Comparison of ENCODE assay signal across 10 cellular contexts in the genomic region with DNA sequence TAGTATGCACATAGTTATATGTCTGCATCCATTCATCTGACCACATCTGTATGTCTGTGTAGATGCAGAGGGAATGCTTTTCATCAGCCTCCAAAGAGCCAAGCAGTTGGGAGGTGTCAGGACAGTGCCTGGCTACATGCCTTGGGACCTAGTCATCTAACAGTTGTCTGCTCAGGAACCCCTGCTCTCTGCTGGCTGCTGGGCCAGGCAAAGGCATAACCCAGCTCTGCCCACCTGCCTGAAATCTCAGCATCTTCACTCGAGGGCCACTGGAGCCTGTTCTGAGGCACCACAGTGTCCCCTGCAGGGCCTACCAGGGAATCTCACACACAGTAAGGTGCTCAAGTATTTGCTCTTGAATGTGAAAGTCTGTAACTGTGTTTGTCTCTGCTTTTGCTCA. TPM values are rescaled to one million over a fixed set of nuclear protein-coding genes. Genes with fewer than 3 reads are reported as not detected.
DNase-seq lines count a peak whose midpoint lies in the region; ATAC-seq, FAIRE-seq and TF ChIP-seq lines count a peak whose summit lies in the region.
"Had no signal": no experiment of that assay in that cellular context is flagged by ENCODE, and none has a peak within 500 bp of the region (broad histone marks: within the 10 kb centered on the region; RNA-seq: fewer than 3 reads in every experiment).

No MANE protein-coding gene starts in this region.

- 0% methylated on average over 1 of the region's 1 CpG for WGBS in GM12878 (ENCODE audit: insufficient coverage, insufficient replicate concordance, low lambda C conversion rate, missing lambda C conversion rate)

- RAD21 ChIA-PET in GM12878 (lab: Charles Lee; ENCODE audit: unreplicated experiment) = no interaction called here

- POLR2A ChIA-PET in GM12878 (lab: Charles Lee) = no interaction called here

- no peak overlapping the region for H3K4me3 ChIP-seq in KMS-11 (IDR thresholded peaks at IDR 0.05; ENCODE audit: insufficient read depth, low read depth, low read length)
- H3K4me3 ChIP-seq in GM12878 = no peak overlapping the region

- intact Hi-C loops in GM12878 (cut with micrococcal nuclease; ENCODE audit: unreplicated experiment) = loop anchor here (10.0 kb wide), 1 partner anchor 442 kb away; a partner anchor contains a TSS

- no peak for TF ChIP-seq POLR2A in GM12878 (IDR thresholded peaks at IDR 0.05; ENCODE audit: low read depth, low read length)

- SMC1A ChIA-PET in GM12878 (lab: Charles Lee; ENCODE audit: uncharacterized antibody, unreplicated experiment) = interaction anchor here (1.3 kb wide), 1 partner anchor 486 kb away, joined by 5 read pairs; no protein-coding TSS in a partner anchor

- CTCF ChIA-PET in GM12878 (lab: Yijun Ruan, JAX) = interaction anchor here (1.0 to 1.5 kb wide), 3 partner anchors 445 to 487 kb away, joined by 3 read pairs; no protein-coding TSS in a partner anchor

- no peaks in the 10 kb centered on the region for H3K79me2 ChIP-seq in KMS-11 (ENCODE audit: insufficient read depth, low read depth)
- no peaks in the 10 kb centered on the region for H3K79me2 ChIP-seq in GM12878 (ENCODE audit: control insufficient read depth, insufficient read depth, low read length)

- BruUV-seq in GM12878 (replicated peaks; lab: Mats Ljungman, UMichigan) = no TSS peak

- H3K9ac ChIP-seq in KMS-11 = no peak overlapping the region
- H3K9ac ChIP-seq in GM12878 (ENCODE audit: control insufficient read depth, insufficient read depth, low read length) = no peak overlapping the region

- DNase-seq in DMS 273 (lab: John Stamatoyannopoulos, UW; ENCODE audit: unreplicated experiment) (peak; percentile 68), DMS 273 treated with DMSO at 0.1 percent for 48 hours (lab: John Stamatoyannopoulos, UW) (no peak), GM12878 (ENCODE audit: low read depth, low spot score) (no peak), myocyte (ENCODE audit: low read depth) (peak; percentile 63), HUDEP-2 (lab: John Stamatoyannopoulos, UW; ENCODE audit: unreplicated experiment in 76 of 76) (no peak), NCI-H2227 treated with DMSO at 0.1 percent for 48 hours (lab: John Stamatoyannopoulos, UW) (no peak), Ammon's horn (ENCODE audit: low spot score) (no peak)

- TF ChIP-seq EP300 in GM12878 (IDR thresholded peaks at IDR 0.05; ENCODE audit: borderline replicate concordance in 1 of 2, control insufficient read depth in 1 of 2, low read depth in 2 of 2, low read length in 2 of 2) = no peak

- TF ChIP-seq CTCF in KMS-11 (conservative IDR thresholded peaks at IDR 0.05; ENCODE audit: low read depth, low read length) (peak; percentile 80), GM12878 (IDR thresholded peaks at IDR 0.05 in 2 of 3, conservative IDR thresholded peaks at IDR 0.05 in 1 of 3; ENCODE audit: control insufficient read depth in 2 of 3, extremely low read depth in 1 of 3, insufficient read depth in 1 of 3, low read depth in 3 of 3, low read length in 3 of 3) (peak; percentile 44 to 55 (median 52))

- H3K27me3 ChIP-seq in KMS-11 (ENCODE audit: insufficient read depth, low read depth) (no peaks in the 10 kb centered on the region), GM12878 (replicated peaks in 1 of 2; ENCODE audit: control insufficient read depth in 2 of 2, insufficient read depth in 2 of 2, low read length in 1 of 2) (peaks cover 6 to 11% of the 10 kb centered on the region in 2 experiments)

- no peak overlapping the region for H2AFZ ChIP-seq in KMS-11 (ENCODE audit: low read depth)
- H2AFZ ChIP-seq in GM12878 (ENCODE audit: control insufficient read depth, low read depth, low read length) = no peak overlapping the region

- ATAC-seq in GM12878 = peak; percentile 77

- no peak for FAIRE-seq in GM12878 (lab: Jason Lieb, UNC)
- FAIRE-seq: A204.1 had no signal

- H3K36me3 ChIP-seq in KMS-11 (ENCODE audit: insufficient read depth) (no peaks in the 10 kb centered on the region), GM12878 (ENCODE audit: control insufficient read depth in 2 of 2, insufficient read depth in 2 of 2, low read length in 1 of 2) (no peaks in the 10 kb centered on the region)

- peak; percentile 38; the same call in 1 of the 2 replicates for TF ChIP-seq RAD21 in GM12878 (IDR thresholded peaks at IDR 0.05; ENCODE audit: insufficient read depth, low read depth, low read length)

- in situ Hi-C loops in GM12878 (cut with MboI) = no loop called here

- H3K4me1 ChIP-seq in KMS-11 (ENCODE audit: low read depth, poor library complexity, severe bottlenecking) (peaks cover 8% of the 10 kb centered on the region), GM12878 (ENCODE audit: control insufficient read depth, insufficient read depth, low read length) (no peaks in the 10 kb centered on the region)

- H3K27ac ChIP-seq in KMS-11 (no peak overlapping the region), GM12878 (ENCODE audit: control insufficient read depth, insufficient read depth) (no peak overlapping the region)

- no peaks in the 10 kb centered on the region for H4K20me1 ChIP-seq in KMS-11 (ENCODE audit: insufficient read depth)
- no peaks in the 10 kb centered on the region; the same call in 1 of the 2 replicates for H4K20me1 ChIP-seq in GM12878 (ENCODE audit: control insufficient read depth, insufficient read depth)

- H3K4me2 ChIP-seq in KMS-11 = no peak overlapping the region
- no peak overlapping the region for H3K4me2 ChIP-seq in GM12878 (ENCODE audit: control insufficient read depth, insufficient read depth)

- no peaks in the 10 kb centered on the region for H3K9me3 ChIP-seq in GM12878 (replicated peaks; ENCODE audit: control insufficient read depth, insufficient read depth, low read length)

RNA-seq across cellular contexts. Expression of a gene that starts 3.7 kb away (rescaled TPM):
- total RNA-seq in GM12878 (2013; cell fraction: nucleolus; rRNA removed) = 0.44 TPM in 1 of 2 replicates, not detected in the other
- not detected in 2 replicates for total RNA-seq in GM12878 (2014; rRNA removed)
- not detected in 2 replicates for total RNA-seq in GM12878 (2014; rRNA removed; fragmentation: Illumina TruSeq; extraction: Trizol)
- not detected in 2 replicates for total RNA-seq in GM12878 (2021)
- not detected for polyA plus RNA-seq in GM12878 (2011; ENCODE audit: low read depth)
- not detected in 2 replicates for polyA plus RNA-seq in GM12878 (2011; rRNA removed)
- polyA plus RNA-seq in GM12878 (2011; cell fraction: cytosol; rRNA removed) = not detected in 2 replicates
- 0.09 TPM in 1 of 2 replicates, not detected in the other for polyA plus RNA-seq in GM12878 (2011; cell fraction: nucleus; rRNA removed)
- not detected in 2 replicates for polyA plus RNA-seq in GM12878 (2012)
- not detected in 2 replicates for polyA plus RNA-seq in GM12878 (2014; fragmentation: Illumina TruSeq; extraction: Trizol)
- polyA plus RNA-seq in GM12878 (2014; fragmentation: Nextera tagmentation; extraction: Ambion mirVana) = not detected
- polyA plus RNA-seq in GM12878 (2014; rRNA removed) = not detected in 2 replicates
- not detected for polyA plus RNA-seq in GM12878 (2016; fragmentation: Nextera tagmentation; extraction: Ambion mirVana)
- not detected in 2 replicates for polyA minus RNA-seq in GM12878 (2011; rRNA and poly(A)+ RNA removed)
- polyA minus RNA-seq in GM12878 (2011; cell fraction: cytosol; rRNA and poly(A)+ RNA removed) = not detected in 2 replicates
- polyA minus RNA-seq in GM12878 (2011; cell fraction: nucleus; rRNA and poly(A)+ RNA removed) = not detected in 2 replicates
- total RNA-seq in myocyte = not detected in 2 replicates
- polyA plus RNA-seq in myocyte (2012) = 0.34 TPM
- polyA plus RNA-seq: IgD-negative memory B cell had no signal

RNA-seq across cellular contexts. Expression of a gene that starts 8.8 kb away (rescaled TPM):
- total RNA-seq in GM12878 (2013; cell fraction: nucleolus; rRNA removed) = 15.1 and 18.7 TPM in 2 replicates
- total RNA-seq in GM12878 (2014; rRNA removed) = 31.9 and 37.9 TPM in 2 replicates
- 25.2 and 26.3 TPM in 2 replicates for total RNA-seq in GM12878 (2014; rRNA removed; fragmentation: Illumina TruSeq; extraction: Trizol)
- 37.7 and 40.7 TPM in 2 replicates for total RNA-seq in GM12878 (2021)
- polyA plus RNA-seq in GM12878 (2011; ENCODE audit: low read depth) = 10.9 TPM
- polyA plus RNA-seq in GM12878 (2011; rRNA removed) = 26.9 and 47.1 TPM in 2 replicates
- 47.8 and 73.5 TPM in 2 replicates for polyA plus RNA-seq in GM12878 (2011; cell fraction: cytosol; rRNA removed)
- polyA plus RNA-seq in GM12878 (2011; cell fraction: nucleus; rRNA removed) = 28.5 and 36.6 TPM in 2 replicates
- 19.6 and 22.2 TPM in 2 replicates for polyA plus RNA-seq in GM12878 (2012)
- 19.6 and 27.7 TPM in 2 replicates for polyA plus RNA-seq in GM12878 (2014; fragmentation: Illumina TruSeq; extraction: Trizol)
- 10 to 100 TPM; 12.8 to 18.3 TPM for polyA plus RNA-seq in GM12878 (2014; fragmentation: Nextera tagmentation; extraction: Ambion mirVana)
- polyA plus RNA-seq in GM12878 (2014; rRNA removed) = 47.6 and 54.2 TPM in 2 replicates
- 10 to 100 TPM; 78.3 to 85.4 TPM for polyA plus RNA-seq in GM12878 (2016; fragmentation: Nextera tagmentation; extraction: Ambion mirVana)
- polyA minus RNA-seq in GM12878 (2011; rRNA and poly(A)+ RNA removed) = 18.3 and 34.0 TPM in 2 replicates
- 11.1 and 16.9 TPM in 2 replicates for polyA minus RNA-seq in GM12878 (2011; cell fraction: cytosol; rRNA and poly(A)+ RNA removed)
- 6.4 and 15.8 TPM in 2 replicates for polyA minus RNA-seq in GM12878 (2011; cell fraction: nucleus; rRNA and poly(A)+ RNA removed)
- 30.9 and 35.9 TPM in 2 replicates for total RNA-seq in myocyte
- polyA plus RNA-seq in myocyte (2012) = 62.9 TPM

RNA-seq across cellular contexts. Expression of a gene that starts 24.8 kb away (rescaled TPM):
- total RNA-seq in GM12878 (2013; cell fraction: nucleolus; rRNA removed) = 6.0 and 8.6 TPM in 2 replicates
- total RNA-seq in GM12878 (2014; rRNA removed) (11.1 and 11.4 TPM in 2 replicates), GM12878 (2014; rRNA removed; fragmentation: Illumina TruSeq; extraction: Trizol) (4.7 and 5.2 TPM in 2 replicates), GM12878 (2021) (15.1 and 15.2 TPM in 2 replicates), myocyte (14.3 and 17.4 TPM in 2 replicates)
- 4.7 TPM for polyA plus RNA-seq in GM12878 (2011; ENCODE audit: low read depth)
- polyA plus RNA-seq in GM12878 (2011; rRNA removed) (3.7 and 7.9 TPM in 2 replicates), GM12878 (2014; fragmentation: Illumina TruSeq; extraction: Trizol) (3.6 and 8.3 TPM in 2 replicates), GM12878 (2014; fragmentation: Nextera tagmentation; extraction: Ambion mirVana) (1 to 10 TPM in 1 of 2 experiments, under 1 TPM in 1; 0.80 to 1.1 TPM), GM12878 (2014; rRNA removed) (15.8 and 16.3 TPM in 2 replicates), GM12878 (2016; fragmentation: Nextera tagmentation; extraction: Ambion mirVana) (10 to 100 TPM; 15.8 to 18.2 TPM)
- 9.8 and 13.0 TPM in 2 replicates for polyA plus RNA-seq in GM12878 (2011; cell fraction: cytosol; rRNA removed)
- 20.2 and 23.7 TPM in 2 replicates for polyA plus RNA-seq in GM12878 (2011; cell fraction: nucleus; rRNA removed)
- 8.1 and 8.5 TPM in 2 replicates for polyA plus RNA-seq in GM12878 (2012)
- 3.7 and 7.9 TPM in 2 replicates for polyA minus RNA-seq in GM12878 (2011; rRNA and poly(A)+ RNA removed)
- polyA minus RNA-seq in GM12878 (2011; cell fraction: cytosol; rRNA and poly(A)+ RNA removed) = 3.0 and 3.1 TPM in 2 replicates
- polyA minus RNA-seq in GM12878 (2011; cell fraction: nucleus; rRNA and poly(A)+ RNA removed) = 3.9 and 6.4 TPM in 2 replicates
- polyA plus RNA-seq in myocyte (2012) = 17.6 TPM

RNA-seq across cellular contexts. Expression of a gene that starts 48.3 kb away (rescaled TPM):
- total RNA-seq in GM12878 (2013; cell fraction: nucleolus; rRNA removed) = not detected in 2 replicates
- total RNA-seq in GM12878 (2014; rRNA removed) (not detected in 2 replicates), GM12878 (2014; rRNA removed; fragmentation: Illumina TruSeq; extraction: Trizol) (not detected in 2 replicates), GM12878 (2021) (not detected in 2 replicates), myocyte (not detected in 2 replicates)
- polyA plus RNA-seq in GM12878 (2011; ENCODE audit: low read depth) = not detected
- polyA plus RNA-seq in GM12878 (2011; rRNA removed) (not detected in 2 replicates), GM12878 (2014; fragmentation: Illumina TruSeq; extraction: Trizol) (not detected in 2 replicates), GM12878 (2014; fragmentation: Nextera tagmentation; extraction: Ambion mirVana) (not detected), GM12878 (2014; rRNA removed) (not detected in 2 replicates), GM12878 (2016; fragmentation: Nextera tagmentation; extraction: Ambion mirVana) (not detected)
- not detected in 2 replicates for polyA plus RNA-seq in GM12878 (2011; cell fraction: cytosol; rRNA removed)
- not detected in 2 replicates for polyA plus RNA-seq in GM12878 (2011; cell fraction: nucleus; rRNA removed)
- polyA plus RNA-seq in GM12878 (2012) = not detected in 2 replicates
- polyA minus RNA-seq in GM12878 (2011; rRNA and poly(A)+ RNA removed) = not detected in 2 replicates
- not detected in 2 replicates for polyA minus RNA-seq in GM12878 (2011; cell fraction: cytosol; rRNA and poly(A)+ RNA removed)
- not detected in 2 replicates for polyA minus RNA-seq in GM12878 (2011; cell fraction: nucleus; rRNA and poly(A)+ RNA removed)
- 0.13 TPM for polyA plus RNA-seq in myocyte (2012)
- polyA plus RNA-seq: IgD-negative memory B cell had no signal

Comparison
In these comparisons a context has a peak if more than half of its experiments do, and no peak if none do; other contexts are left out.
1. DNase-seq: peak in DMS 273 (single experiment) and myocyte (single experiment); none in DMS 273 treated with DMSO at 0.1 percent for 48 hours (single experiment), GM12878 (single experiment), HUDEP-2 (0 of 76), NCI-H2227 treated with DMSO at 0.1 percent for 48 hours (single experiment) and Ammon's horn (single experiment).